Comparison of ENCODE assay signal across 10 cellular contexts in genomic region chr4:126850286-126850685, GRCh38.
DNase-seq lines count a peak whose midpoint lies in the region; ATAC-seq and TF ChIP-seq lines count a peak whose summit lies in the region.
"Had no signal": no experiment of that assay in that cellular context is flagged by ENCODE, and none has a peak within 500 bp of the region (broad histone marks: within the 10 kb centered on the region; RNA-seq: fewer than 3 reads in every experiment).

No MANE protein-coding gene starts in this region.

- ATAC-seq in HG03095 (IDR thresholded peaks at IDR 0.05; ENCODE audit: unreplicated experiment) = peak; percentile 44
- ATAC-seq: T-cell had no signal

- H3K4me3 ChIP-seq in foreskin fibroblast (ENCODE audit: low read depth in 1 of 2, low read length in 2 of 2) (no peak overlapping the region), dorsolateral prefrontal cortex (no peak overlapping the region)
- H3K4me3 ChIP-seq: ascending aorta had no signal

- H3K27me3 ChIP-seq in dorsolateral prefrontal cortex = no peaks in the 10 kb centered on the region
- H3K27me3 ChIP-seq: ascending aorta had no signal

- DNase-seq in COLO829 (ENCODE audit: low spot score) (peak; percentile 89), RPMI7951 (ENCODE audit: low read depth) (peak; percentile 98), foreskin fibroblast (peak; percentile 96), NCI-H526 treated with DMSO at 0.1 percent for 48 hours (lab: John Stamatoyannopoulos, UW) (no peak), NCI-H1048 (lab: John Stamatoyannopoulos, UW) (no peak), dorsolateral prefrontal cortex (no peak)
- no peak for DNase-seq in stimulated activated CD4-positive, alpha-beta T cell treated with anti-CD3 and anti-CD28 coated beads, Interleukin-2, amount 100 ng/mL, for 24 hours
- DNase-seq: T-cell had no signal

- no peak overlapping the region for H3K27ac ChIP-seq in dorsolateral prefrontal cortex
- H3K27ac ChIP-seq: ascending aorta had no signal

- no peak for TF ChIP-seq CTCF in foreskin fibroblast (IDR thresholded peaks at IDR 0.05; ENCODE audit: low read depth, low read length)
- no peak for TF ChIP-seq CTCF in dorsolateral prefrontal cortex (IDR thresholded peaks at IDR 0.05 in 54 of 56, conservative IDR thresholded peaks at IDR 0.05 in 2 of 56; ENCODE audit: low read depth in 1 of 56, partially characterized antibody in 56 of 56)

- intact Hi-C loops in dorsolateral prefrontal cortex (cut with DNase I) = no loop called here

Comparison
In these comparisons a context has a peak if more than half of its experiments do, and no peak if none do; other contexts are left out.
1. DNase-seq: peak in COLO829 (single experiment), RPMI7951 (single experiment) and foreskin fibroblast (2 of 2); none in NCI-H526 treated with DMSO at 0.1 percent for 48 hours (single experiment), stimulated activated CD4-positive, alpha-beta T cell treated with anti-CD3 and anti-CD28 coated beads, Interleukin-2, amount 100 ng/mL, for 24 hours (0 of 2), NCI-H1048 (single experiment) and dorsolateral prefrontal cortex (0 of 10).